In the genomic region with DNA sequence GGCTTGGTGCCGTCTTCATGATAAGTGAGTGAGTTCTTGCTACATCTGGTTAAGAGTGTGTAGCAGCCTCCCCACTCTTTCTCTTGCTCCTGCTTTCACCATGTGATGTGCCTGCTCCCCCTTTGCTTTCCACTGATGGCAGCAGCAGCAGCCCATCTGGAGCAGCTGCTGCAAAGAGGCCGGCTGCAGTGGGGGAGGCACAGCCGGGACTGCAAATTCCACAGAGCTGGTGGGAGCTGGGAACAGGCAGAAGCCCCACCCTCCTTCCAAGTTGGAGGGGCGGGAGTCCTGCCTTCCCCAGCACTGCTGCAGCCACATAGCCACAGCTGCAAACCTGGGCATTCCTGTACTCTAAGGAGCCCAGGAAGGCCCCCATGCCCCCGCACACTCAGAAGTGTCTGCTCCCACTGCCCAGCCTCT, we compare ENCODE assay signal across 19 cellular contexts.
DNase-seq lines count a peak whose midpoint lies in the region; ATAC-seq, FAIRE-seq and TF ChIP-seq lines count a peak whose summit lies in the region.
"Had no signal": no experiment of that assay in that cellular context is flagged by ENCODE, and none has a peak within 500 bp of the region (broad histone marks: within the 10 kb centered on the region; RNA-seq: fewer than 3 reads in every experiment).

No MANE protein-coding gene starts in this region.

- no peaks in the 10 kb centered on the region for H4K20me1 ChIP-seq in K562 (replicated peaks; ENCODE audit: control insufficient read depth, insufficient read depth, low read length)
- H4K20me1 ChIP-seq in hepatocyte (ENCODE audit: insufficient read depth, poor library complexity, severe bottlenecking): no peaks in the 10 kb centered on the region

- peak; percentile 61 for ATAC-seq in K562
- ATAC-seq: activated CD4-positive, CD25-positive, alpha-beta regulatory T cell treated with anti-CD3 and anti-CD28 coated beads, Interleukin-2, amount 50 U/mL, for 24 hours; stimulated activated naive CD8-positive, alpha-beta T cell treated with anti-CD3 and anti-CD28 coated beads, Interleukin-15, Interleukin-2, amounts not matched to agents 100 U/mL and 50 U/mL, for 24 hours had no signal

- TF ChIP-seq CTCF in K562 (IDR thresholded peaks at IDR 0.05 in 2 of 3, conservative IDR thresholded peaks at IDR 0.05 in 1 of 3; ENCODE audit: insufficient read depth in 2 of 3, low read depth in 1 of 3, low read length in 3 of 3) (no peak), hepatocyte (IDR thresholded peaks at IDR 0.05; ENCODE audit: poor library complexity) (no peak), sigmoid colon (IDR thresholded peaks at IDR 0.05) (no peak), adrenal gland (IDR thresholded peaks at IDR 0.05) (no peak)

- CTCF ChIA-PET in K562 (lab: Yijun Ruan, JAX; ENCODE audit: low intra/inter-chr PET ratio): no interaction called here

- in situ Hi-C loops in K562 (cut with MboI): no loop called here

- 59% methylated on average over 5 of the region's 5 CpGs for WGBS in K562 (ENCODE audit: insufficient coverage, low coverage, missing lambda C conversion rate)
- WGBS in hepatocyte (ENCODE audit: low lambda C conversion rate, missing lambda C conversion rate): 59% methylated on average over 5 of the region's 5 CpGs
- WGBS in sigmoid colon, 2 donors: 81 to 87% methylated on average over 5 of the region's 5 CpGs
- 83 to 100% (median 88%) methylated on average over 1 to 5 of the region's 5 CpGs for WGBS in adrenal gland, 4 donors

- H3K36me3 ChIP-seq in K562 (ENCODE audit: control insufficient read depth, insufficient read depth, low read length) (peaks cover 3% of the 10 kb centered on the region; the same call in 1 of the 3 replicates), hepatocyte (replicated peaks; ENCODE audit: insufficient read depth, low read depth) (no peaks in the 10 kb centered on the region), sigmoid colon (no peaks in the 10 kb centered on the region), adrenal gland (replicated peaks in 1 of 2) (no peaks in the 10 kb centered on the region)
- H3K36me3 ChIP-seq: colonic mucosa had no signal

- H3K27me3 ChIP-seq in K562 (ENCODE audit: control insufficient read depth in 2 of 2, insufficient read depth in 2 of 2, low read length in 2 of 2) (no peaks in the 10 kb centered on the region), hepatocyte (no peaks in the 10 kb centered on the region), sigmoid colon (no peaks in the 10 kb centered on the region), adrenal gland (no peaks in the 10 kb centered on the region)
- H3K27me3 ChIP-seq: colonic mucosa, spleen, upper lobe of left lung had no signal

- H3K79me2 ChIP-seq in K562 (ENCODE audit: control insufficient read depth, insufficient read depth, low read length) (peaks cover 13% of the 10 kb centered on the region; the same call in 2 of the 3 replicates), hepatocyte (peaks cover 19% of the 10 kb centered on the region)

- no TSS peak for BruUV-seq in K562 (replicated peaks; lab: Mats Ljungman, UMichigan)

- intact Hi-C loops in K562 (cut with micrococcal nuclease): loop anchor here (5.0 to 10.0 kb wide), 2 partner anchors 182 to 311 kb away; a partner anchor contains a TSS
- intact Hi-C loops in sigmoid colon (cut with DNase I): loop anchor here (5.0 to 10.0 kb wide), 2 partner anchors 186 to 408 kb away; no protein-coding TSS in a partner anchor
- intact Hi-C loops in adrenal gland (cut with DNase I): no loop called here

- H3K9me2 ChIP-seq in hepatocyte (replicated peaks; ENCODE audit: insufficient read depth): no peaks in the 10 kb centered on the region

- DNase-seq in NCI-H524 (lab: John Stamatoyannopoulos, UW) (peak; percentile 9 to 63), NCI-H524 treated with DMSO at 0.1 percent for 48 hours (lab: John Stamatoyannopoulos, UW) (no peak), K562 (ENCODE audit: extremely low read depth in 1 of 4, low spot score in 3 of 4) (peak in 1 of 4 experiments; percentile 15), hepatocyte (ENCODE audit: low spot score) (peak; percentile 18), sigmoid colon (peak; percentile 59), ecto neural progenitor cell (ENCODE audit: low spot score) (no peak), NCI-H345 (lab: John Stamatoyannopoulos, UW) (no peak), adrenal gland (no peak)
- DNase-seq: CD4-positive, alpha-beta T cell; colonic mucosa; DND-41; GOT3; Kasumi-1; SIG-M5; spleen; stimulated activated naive CD8-positive, alpha-beta T cell treated with anti-CD3 and anti-CD28 coated beads, Interleukin-15, Interleukin-2, amounts not matched to agents 100 U/mL and 50 U/mL, for 24 hours; T-helper 2 cell had no signal

- H3K9me1 ChIP-seq in K562 (ENCODE audit: control insufficient read depth, insufficient read depth, low read length): no peaks in the 10 kb centered on the region

- TF ChIP-seq RAD21 in K562 (CRISPR knock-in tag; conservative IDR thresholded peaks at IDR 0.05 in 1 of 2, IDR thresholded peaks at IDR 0.05 in 1 of 2): no peak

- no peak for TF ChIP-seq EP300 in K562 (IDR thresholded peaks at IDR 0.05; ENCODE audit: low read length)
- no peak for TF ChIP-seq EP300 in sigmoid colon (IDR thresholded peaks at IDR 0.05)

- H2AFZ ChIP-seq in K562 (ENCODE audit: low read depth, low read length) (no peak overlapping the region), hepatocyte (no peak overlapping the region)

- no peaks in the 10 kb centered on the region for H3K9me3 ChIP-seq in K562 (replicated peaks; ENCODE audit: control insufficient read depth, insufficient read depth, low read depth, low read length)
- no peaks in the 10 kb centered on the region for H3K9me3 ChIP-seq in hepatocyte (ENCODE audit: low read depth)
- no peaks in the 10 kb centered on the region for H3K9me3 ChIP-seq in sigmoid colon
- no peaks in the 10 kb centered on the region for H3K9me3 ChIP-seq in adrenal gland (replicated peaks in 1 of 3)
- H3K9me3 ChIP-seq: colonic mucosa, upper lobe of left lung had no signal

- H3K4me2 ChIP-seq in K562 (ENCODE audit: insufficient read depth, low read length): no peak overlapping the region
- H3K4me2 ChIP-seq in hepatocyte: no peak overlapping the region

- no peak overlapping the region for H3K9ac ChIP-seq in K562 (ENCODE audit: insufficient read depth in 1 of 2, low read depth in 2 of 2, low read length in 2 of 2)

- H3K4me3 ChIP-seq in K562 (no peak overlapping the region), hepatocyte (no peak overlapping the region), sigmoid colon (no peak overlapping the region), adrenal gland (no peak overlapping the region)
- H3K4me3 ChIP-seq: colonic mucosa, spleen, upper lobe of left lung had no signal

- TF ChIP-seq POLR2A in K562 (conservative IDR thresholded peaks at IDR 0.05) (no peak), sigmoid colon (IDR thresholded peaks at IDR 0.05) (no peak), adrenal gland (IDR thresholded peaks at IDR 0.05) (no peak)

- H3K4me1 ChIP-seq in K562 (replicated peaks in 1 of 2; ENCODE audit: control insufficient read depth in 2 of 2, insufficient read depth in 2 of 2, low read length in 2 of 2) (peaks cover 0 to 7% of the 10 kb centered on the region in 2 experiments; a peak in 2 of 5 replicates), hepatocyte (ENCODE audit: insufficient read depth) (no peaks in the 10 kb centered on the region), sigmoid colon (peaks cover 0 to 45% (median 30%) of the 10 kb centered on the region in 4 donors), adrenal gland (replicated peaks in 1 of 2) (peaks cover 0 to 11% of the 10 kb centered on the region in 2 donors)
- H3K4me1 ChIP-seq: colonic mucosa had no signal

- no peak for FAIRE-seq in K562 (lab: Jason Lieb, UNC)

- POLR2A ChIA-PET in K562 (lab: Yijun Ruan, JAX): no interaction called here

- H3K27ac ChIP-seq in K562 (ENCODE audit: extremely low read depth, low read depth, low read length): no peak overlapping the region
- no peak overlapping the region for H3K27ac ChIP-seq in hepatocyte
- H3K27ac ChIP-seq in sigmoid colon: no peak overlapping the region
- H3K27ac ChIP-seq in adrenal gland: no peak overlapping the region
- H3K27ac ChIP-seq: colonic mucosa, upper lobe of left lung had no signal

TF ChIP-seq in K562, 482 proteins besides CTCF, POLR2A, EP300 and RAD21:
- 0 out of 2 replicates have a peak, but pooled peaks have one; percentile 4 for TF ChIP-seq CBFA2T3 (IDR thresholded peaks at IDR 0.05)
- no peak for TF ChIP-seq ZBTB7A (IDR thresholded peaks at IDR 0.05; ENCODE audit: borderline replicate concordance, control insufficient read depth, low read depth, low read length)
- peak; percentile 63 for TF ChIP-seq RBM22 (IDR thresholded peaks at IDR 0.05; ENCODE audit: low read depth, low read length, poor library complexity, severe bottlenecking)

Comparison
In these comparisons a context has a peak if more than half of its experiments do, and no peak if none do; other contexts are left out.
1. DNase-seq: peak in NCI-H524 (2 of 2), hepatocyte (single experiment) and sigmoid colon (single experiment); none in NCI-H524 treated with DMSO at 0.1 percent for 48 hours (single experiment), ecto neural progenitor cell (single experiment), NCI-H345 (single experiment) and adrenal gland (0 of 7).
2. intact Hi-C loops: an anchor here in K562 (5.0 to 10.0 kb wide) and sigmoid colon (5.0 to 10.0 kb wide); none called in adrenal gland.